In the genomic region with DNA sequence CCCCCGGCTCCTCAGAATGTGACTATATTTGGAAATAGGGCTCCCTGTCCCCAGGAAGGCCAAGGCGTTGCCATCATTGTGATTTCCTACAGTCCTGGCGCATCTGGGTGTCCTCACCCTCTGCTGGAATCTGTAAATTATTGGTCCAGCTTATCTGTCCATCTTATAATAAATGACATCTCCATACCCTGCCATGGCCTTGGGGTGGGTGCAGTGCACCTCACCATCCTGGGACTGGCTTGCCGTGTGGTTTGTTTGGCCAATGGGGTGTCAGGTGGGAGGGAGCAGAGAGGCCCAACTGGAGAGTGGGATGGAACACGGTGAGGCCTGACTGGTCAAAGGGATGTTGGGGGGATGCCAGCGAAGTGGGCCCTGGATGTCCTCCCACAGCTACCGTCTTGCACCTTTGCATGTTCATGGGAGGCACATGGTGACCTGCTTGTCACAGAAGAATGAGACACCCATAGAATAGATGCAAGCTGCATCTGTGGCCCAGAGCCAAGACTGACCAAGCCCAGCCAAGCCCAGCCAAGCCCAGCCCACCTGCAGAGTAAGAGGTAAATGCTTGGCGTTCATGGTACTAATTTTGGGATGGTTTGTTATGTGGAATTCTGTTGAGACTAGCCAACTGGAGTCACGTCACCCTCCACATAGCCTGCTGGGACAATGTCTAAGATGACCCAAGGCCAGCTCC, we compare ENCODE assay signal across 23 cellular contexts. TPM values are rescaled to one million over a fixed set of nuclear protein-coding genes. Genes with fewer than 3 reads are reported as not detected.
DNase-seq lines count a peak whose midpoint lies in the region; ATAC-seq and TF ChIP-seq lines count a peak whose summit lies in the region.
"Had no signal": no experiment of that assay in that cellular context is flagged by ENCODE, and none has a peak within 500 bp of the region (broad histone marks: within the 10 kb centered on the region; RNA-seq: fewer than 3 reads in every experiment).

No MANE protein-coding gene starts in this region.

- TF ChIP-seq POLR2A in vagina (IDR thresholded peaks at IDR 0.05): no peak

- no peak overlapping the region for H3K4me3 ChIP-seq in vagina

- no peaks in the 10 kb centered on the region for H3K36me3 ChIP-seq in vagina
- H3K36me3 ChIP-seq: thoracic aorta had no signal

- H3K27ac ChIP-seq in RWPE1 (peak overlapping the region; percentile 84), vagina (peak overlapping the region; percentile 35)
- H3K27ac ChIP-seq: thoracic aorta had no signal

- no peaks in the 10 kb centered on the region for H3K9me3 ChIP-seq in vagina
- H3K9me3 ChIP-seq: thoracic aorta had no signal

- H3K27ac Mint-ChIP-seq in natural killer cell treated with Interleukin-12 subunit alpha and Interleukin-12 subunit beta and Interleukin-15 and Interleukin-18, amount 100 ng/mL, for 72 hours: peak overlapping the region; percentile 61 to 83
- H3K27ac Mint-ChIP-seq in natural killer cell (no peak overlapping the region), glutamatergic neuron (ENCODE audit: unreplicated experiment) (peak overlapping the region; percentile 28)
- H3K27ac Mint-ChIP-seq: activated CD8-positive, alpha-beta T cell treated with anti-CD3 and anti-CD28 coated beads, Interleukin-2, amount 10 ng/mL, durations not matched to agents 7 days and 5 days; activated naive CD8-positive, alpha-beta T cell; CD4-positive, alpha-beta T cell had no signal

- no peaks in the 10 kb centered on the region for H3K27me3 Mint-ChIP-seq in natural killer cell treated with Interleukin-12 subunit alpha and Interleukin-12 subunit beta and Interleukin-15 and Interleukin-18, amount 100 ng/mL, for 72 hours
- H3K27me3 Mint-ChIP-seq in natural killer cell (ENCODE audit: low read depth in 2 of 2) (no peaks in the 10 kb centered on the region), glutamatergic neuron (ENCODE audit: unreplicated experiment) (peaks cover 4% of the 10 kb centered on the region)
- H3K27me3 Mint-ChIP-seq: activated naive CD8-positive, alpha-beta T cell; brain; CD4-positive, alpha-beta T cell; stimulated activated naive B cell treated with anti-CD40 and anti-IgM and Interleukin-4, amounts not matched to agents 10 μg/mL and 1 μg/mL and 100 μg/mL, for 72 hours had no signal

- no peaks in the 10 kb centered on the region for H3K9me3 Mint-ChIP-seq in natural killer cell treated with Interleukin-12 subunit alpha and Interleukin-12 subunit beta and Interleukin-15 and Interleukin-18, amount 100 ng/mL, for 72 hours
- no peaks in the 10 kb centered on the region for H3K9me3 Mint-ChIP-seq in natural killer cell
- peaks cover 8% of the 10 kb centered on the region for H3K9me3 Mint-ChIP-seq in glutamatergic neuron (ENCODE audit: unreplicated experiment)
- H3K9me3 Mint-ChIP-seq: CD4-positive, alpha-beta T cell; nephron; stimulated activated naive B cell treated with anti-CD40 and anti-IgM and Interleukin-4, amounts not matched to agents 10 μg/mL and 1 μg/mL and 100 μg/mL, for 72 hours had no signal

- H3K4me1 Mint-ChIP-seq in natural killer cell treated with Interleukin-12 subunit alpha and Interleukin-12 subunit beta and Interleukin-15 and Interleukin-18, amount 100 ng/mL, for 72 hours (ENCODE audit: low read depth in 2 of 2): peaks cover 35 to 40% of the 10 kb centered on the region in 2 donors
- H3K4me1 Mint-ChIP-seq in natural killer cell (peaks cover 0 to 15% of the 10 kb centered on the region in 2 donors), glutamatergic neuron (ENCODE audit: low read depth, unreplicated experiment) (peaks cover 24% of the 10 kb centered on the region)

- H3K4me3 Mint-ChIP-seq in natural killer cell treated with Interleukin-12 subunit alpha and Interleukin-12 subunit beta and Interleukin-15 and Interleukin-18, amount 100 ng/mL, for 72 hours: no peak overlapping the region
- H3K4me3 Mint-ChIP-seq in natural killer cell (no peak overlapping the region), glutamatergic neuron (ENCODE audit: unreplicated experiment) (no peak overlapping the region)
- H3K4me3 Mint-ChIP-seq: activated CD8-positive, alpha-beta T cell treated with anti-CD3 and anti-CD28 coated beads, Interleukin-2, amount 10 ng/mL, durations not matched to agents 7 days and 5 days; activated naive CD8-positive, alpha-beta T cell; brain; CD4-positive, alpha-beta T cell; nephron had no signal

- no peak for DNase-seq in natural killer cell treated with Interleukin-12 subunit alpha and Interleukin-12 subunit beta and Interleukin-15 and Interleukin-18, amount 100 ng/mL, for 72 hours (ENCODE audit: low spot score)
- DNase-seq in natural killer cell (no peak), RWPE1 (ENCODE audit: low spot score) (no peak), glutamatergic neuron (no peak), vagina (ENCODE audit: extremely low spot score in 2 of 2) (no peak), NCI-H524 (lab: John Stamatoyannopoulos, UW) (no peak), dedifferentiated amniotic fluid mesenchymal stem cell (ENCODE audit: extremely low spot score) (no peak)
- DNase-seq in activated CD8-positive, alpha-beta memory T cell treated with anti-CD3 and anti-CD28 coated beads for 24 hours: no peak
- DNase-seq: activated CD4-positive, CD25-positive, alpha-beta regulatory T cell; CD4-positive, alpha-beta T cell; cortex of kidney; hippocampal formation; Karpas-422; NCI-H1105; NCI-H2081 treated with DMSO at 0.1 percent for 48 hours; NCI-H510A; T-helper 9 cell had no signal

- peaks cover 12% of the 10 kb centered on the region for H3K4me1 ChIP-seq in vagina

- CTCF ChIA-PET in RWPE1 (lab: Yijun Ruan, JAX): no interaction called here

- no peak for TF ChIP-seq CTCF in natural killer cell (IDR thresholded peaks at IDR 0.05)
- TF ChIP-seq CTCF in RWPE1 (conservative IDR thresholded peaks at IDR 0.05; ENCODE audit: low read depth): no peak
- no peak for TF ChIP-seq CTCF in glutamatergic neuron (IDR thresholded peaks at IDR 0.05; ENCODE audit: partially characterized antibody, unreplicated experiment)
- no peak for TF ChIP-seq CTCF in vagina (IDR thresholded peaks at IDR 0.05)

- intact Hi-C loops in natural killer cell (cut with micrococcal nuclease): no loop called here
- intact Hi-C loops in vagina (cut with DNase I): no loop called here

- no peaks in the 10 kb centered on the region for H3K27me3 ChIP-seq in vagina

- ATAC-seq in natural killer cell treated with Interleukin-12 subunit alpha and Interleukin-12 subunit beta and Interleukin-15 and Interleukin-18, amount 100 ng/mL, for 72 hours: no peak
- no peak for ATAC-seq in natural killer cell

- H3K36me3 Mint-ChIP-seq in natural killer cell treated with Interleukin-12 subunit alpha and Interleukin-12 subunit beta and Interleukin-15 and Interleukin-18, amount 100 ng/mL, for 72 hours: peaks cover 8% of the 10 kb centered on the region
- no peaks in the 10 kb centered on the region for H3K36me3 Mint-ChIP-seq in natural killer cell
- H3K36me3 Mint-ChIP-seq in glutamatergic neuron (ENCODE audit: unreplicated experiment): peaks cover 8% of the 10 kb centered on the region

- POLR2A ChIA-PET in RWPE1 (lab: Yijun Ruan, JAX; ENCODE audit: low non-redundant PET): no interaction called here

RNA-seq across cellular contexts. Expression of a gene that starts 11.1 kb away (rescaled TPM):
- 1 to 10 TPM; 6.5 to 8.5 TPM for total RNA-seq in natural killer cell treated with Interleukin-12 subunit alpha and Interleukin-12 subunit beta and Interleukin-15 and Interleukin-18, amount 100 ng/mL, for 72 hours
- total RNA-seq in natural killer cell (10 to 100 TPM in 1 of 3 donors, 1 to 10 TPM in 2; 8.1 to 22.5 (median 9.9) TPM), glutamatergic neuron (ENCODE audit: unreplicated experiment) (13.8 TPM), vagina (4.9 TPM)

RNA-seq across cellular contexts. Expression of a gene that starts 13.2 kb away (rescaled TPM):
- 10 to 100 TPM; 29.2 to 34.6 TPM for total RNA-seq in natural killer cell treated with Interleukin-12 subunit alpha and Interleukin-12 subunit beta and Interleukin-15 and Interleukin-18, amount 100 ng/mL, for 72 hours
- total RNA-seq in natural killer cell: 10 to 100 TPM; 12.7 to 22.1 (median 17.9) TPM
- total RNA-seq in glutamatergic neuron (ENCODE audit: unreplicated experiment): 69.2 TPM
- 4.7 TPM for total RNA-seq in vagina

Comparison
In these comparisons a context has a peak if more than half of its experiments do, and no peak if none do; other contexts are left out.
1. H3K27ac Mint-ChIP-seq: peak in natural killer cell treated with Interleukin-12 subunit alpha and Interleukin-12 subunit beta and Interleukin-15 and Interleukin-18, amount 100 ng/mL, for 72 hours (2 of 2) and glutamatergic neuron (single experiment); none in natural killer cell (0 of 2).